In genomic region chrX:40581333-40581910, GRCh38 we compare ENCODE assay signal across 8 cellular contexts. TPM values are rescaled to one million over a fixed set of nuclear protein-coding genes. Genes with fewer than 3 reads are reported as not detected.
DNase-seq lines count a peak whose midpoint lies in the region; ATAC-seq, FAIRE-seq and TF ChIP-seq lines count a peak whose summit lies in the region.

No MANE protein-coding gene starts in this region.

- no peak for DNase-seq in BJ (ENCODE audit: low read depth)
- peak; percentile 34 for DNase-seq in activated naive CD4-positive, alpha-beta T cell treated with anti-CD3 and anti-CD28 coated beads, Interleukin-2, amount 10 ng/mL, durations not matched to agents 7 days and 5 days
- DNase-seq in GM10248 (ENCODE audit: extremely low spot score) = no peak
- DNase-seq in NCI-H774 (lab: John Stamatoyannopoulos, UW) = no peak
- no peak for DNase-seq in GM19239 (ENCODE audit: insufficient read length, low spot score)

- ATAC-seq in HG03342 (IDR thresholded peaks at IDR 0.05; ENCODE audit: unreplicated experiment) = peak; percentile 6

- no peak for FAIRE-seq in GM19239 (lab: Jason Lieb, UNC)

- H3K4me3 ChIP-seq in BJ (ENCODE audit: low read depth, low read length) (peak overlapping the region; percentile 60), iPS-18c (ENCODE audit: insufficient read depth, low read depth, low read length) (peak overlapping the region; percentile 67), subcutaneous abdominal adipose tissue (ENCODE audit: low read depth in 1 of 5, low read length in 5 of 5) (peak overlapping the region; percentile 70 to 86 (median 76))

- H3K9me3 ChIP-seq in iPS-18c (ENCODE audit: control insufficient read depth, insufficient read depth, low read length) (peaks cover 7% of the 10 kb centered on the region), subcutaneous abdominal adipose tissue (ENCODE audit: control insufficient read depth in 5 of 5, low read length in 5 of 5) (peaks cover 0 to 5% (median 0%) of the 10 kb centered on the region in 5 donors)

- peak overlapping the region; percentile 72 for H3K27ac ChIP-seq in subcutaneous abdominal adipose tissue (ENCODE audit: low read depth, low read length)

- peak overlapping the region; percentile 87 for H3K4me3 Mint-ChIP-seq in activated naive CD4-positive, alpha-beta T cell treated with anti-CD3 and anti-CD28 coated beads, Interleukin-2, amount 10 ng/mL, durations not matched to agents 7 days and 5 days

- no peaks in the 10 kb centered on the region for H3K36me3 ChIP-seq in BJ (ENCODE audit: control insufficient read depth, insufficient read depth, low read length)
- H3K36me3 ChIP-seq in subcutaneous abdominal adipose tissue (ENCODE audit: control insufficient read depth in 5 of 5, insufficient read depth in 5 of 5, low read length in 5 of 5) = no peaks in the 10 kb centered on the region

- peak overlapping the region in 4 of 5 donors; percentile 70 to 74 (median 72) for H3K9ac ChIP-seq in subcutaneous abdominal adipose tissue (ENCODE audit: low read length in 5 of 5)

- H3K4me1 Mint-ChIP-seq in activated naive CD4-positive, alpha-beta T cell treated with anti-CD3 and anti-CD28 coated beads, Interleukin-2, amount 10 ng/mL, durations not matched to agents 7 days and 5 days = peaks cover 30% of the 10 kb centered on the region

- CTCF ChIA-PET in BJ (lab: Yijun Ruan, JAX) (no interaction called here), GM10248 (lab: Yijun Ruan, JAX) (interaction anchor here (0.8 kb wide), 1 partner anchor 10 kb away, joined by 4 read pairs; no protein-coding TSS in a partner anchor)
- CTCF ChIA-PET in activated naive CD4-positive, alpha-beta T cell treated with anti-CD3 and anti-CD28 coated beads, Interleukin-2, amount 10 ng/mL, durations not matched to agents 7 days and 5 days (lab: Charles Lee) = interaction anchor here (0.8 to 0.9 kb wide), 2 partner anchors 7 to 37 kb away, joined by 3 read pairs; no protein-coding TSS in a partner anchor

- H3K27me3 Mint-ChIP-seq in activated naive CD4-positive, alpha-beta T cell treated with anti-CD3 and anti-CD28 coated beads, Interleukin-2, amount 10 ng/mL, durations not matched to agents 7 days and 5 days = no peaks in the 10 kb centered on the region

- peak overlapping the region; percentile 87 for H3K27ac Mint-ChIP-seq in activated naive CD4-positive, alpha-beta T cell treated with anti-CD3 and anti-CD28 coated beads, Interleukin-2, amount 10 ng/mL, durations not matched to agents 7 days and 5 days

- no peak for TF ChIP-seq CTCF in BJ (IDR thresholded peaks at IDR 0.05; ENCODE audit: insufficient read depth, low read depth, low read length)
- TF ChIP-seq CTCF in GM10248 (IDR thresholded peaks at IDR 0.05; ENCODE audit: control extremely low read depth, extremely low read depth, low read depth, missing control alignments) = no peak

- H3K36me3 Mint-ChIP-seq in activated naive CD4-positive, alpha-beta T cell treated with anti-CD3 and anti-CD28 coated beads, Interleukin-2, amount 10 ng/mL, durations not matched to agents 7 days and 5 days = peaks cover 2% of the 10 kb centered on the region

- no peaks in the 10 kb centered on the region for H3K9me3 Mint-ChIP-seq in activated naive CD4-positive, alpha-beta T cell treated with anti-CD3 and anti-CD28 coated beads, Interleukin-2, amount 10 ng/mL, durations not matched to agents 7 days and 5 days

- no peaks in the 10 kb centered on the region for H3K27me3 ChIP-seq in BJ (ENCODE audit: control insufficient read depth, insufficient read depth, low read length)
- peaks cover 0 to 7% (median 3%) of the 10 kb centered on the region in 5 donors for H3K27me3 ChIP-seq in subcutaneous abdominal adipose tissue (ENCODE audit: control insufficient read depth in 5 of 5, insufficient read depth in 4 of 5, low read length in 5 of 5)

- POLR2A ChIA-PET in BJ (lab: Charles Lee) = no interaction called here
- POLR2A ChIA-PET in GM10248 (lab: Yijun Ruan, JAX) = no interaction called here

- peaks cover 0 to 16% (median 14%) of the 10 kb centered on the region in 5 donors for H3K4me1 ChIP-seq in subcutaneous abdominal adipose tissue (ENCODE audit: control insufficient read depth in 5 of 5, insufficient read depth in 5 of 5, low read length in 5 of 5)

RNA-seq across cellular contexts. Expression of gene ATP6AP2, which starts 0.7 kb away (rescaled TPM):
- 297 and 390 TPM in 2 replicates for polyA plus RNA-seq in BJ (2011; rRNA removed)
- 56.8 and 67.1 TPM in 2 replicates for polyA minus RNA-seq in BJ (2011; rRNA and poly(A)+ RNA removed)

RNA-seq across cellular contexts. Expression of gene MPC1L, which starts 41.8 kb away (rescaled TPM):
- not detected in 2 replicates for polyA plus RNA-seq in BJ (2011; rRNA removed)
- not detected in 2 replicates for polyA minus RNA-seq in BJ (2011; rRNA and poly(A)+ RNA removed)
